Comparison of ENCODE assay signal across 8 cellular contexts in the genomic region with DNA sequence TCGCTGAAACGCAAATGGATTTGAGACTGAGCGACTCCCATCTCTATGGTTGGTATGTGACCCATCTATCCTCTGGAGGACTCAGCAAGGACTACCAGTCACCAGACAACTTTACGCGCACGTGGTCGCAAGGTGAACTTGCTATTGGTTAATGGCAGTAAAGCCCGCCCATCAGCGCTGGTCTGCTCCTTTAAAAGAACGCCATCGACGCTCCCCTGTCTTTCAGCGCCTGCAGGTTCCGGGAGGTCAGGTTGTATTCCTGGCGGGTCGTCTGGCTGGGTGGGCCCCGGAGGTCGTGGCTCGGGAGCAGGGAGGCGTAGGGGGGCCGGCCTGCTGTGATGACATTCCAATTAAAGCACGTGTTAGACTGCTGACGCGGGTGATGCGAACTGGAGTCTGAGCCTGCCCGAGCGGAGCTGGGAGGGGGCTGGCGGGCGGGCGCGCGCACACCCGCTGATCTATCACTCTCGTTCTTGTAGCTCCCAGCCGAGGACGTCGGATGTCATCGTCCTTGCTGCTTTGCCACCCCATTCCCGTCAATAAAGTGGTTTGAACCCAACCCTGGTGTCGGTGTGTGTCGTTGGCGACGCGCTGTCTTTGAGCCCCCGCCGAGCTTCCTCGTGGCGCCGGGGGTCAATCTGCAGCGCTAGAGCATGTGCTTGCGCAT. TPM values are rescaled to one million over a fixed set of nuclear protein-coding genes. Genes with fewer than 3 reads are reported as not detected.
A peak's percentile ranks its signal among the peaks of the same experiment; 100 is the strongest.
DNase-seq lines count a peak whose midpoint lies in the region; ATAC-seq and TF ChIP-seq lines count a peak whose summit lies in the region.

No MANE protein-coding gene starts in this region.

- H4K20me1 ChIP-seq in BLaER1 treated with 17β-estradiol and CSF1 and Interleukin-3, amounts not matched to agents 10 nM and 100 nM = peaks cover 0 to 9% (median 0%) of the 10 kb centered on the region in 11 experiments; a peak in 3 of 22 replicates

- peaks cover 18 to 38% (median 29%) of the 10 kb centered on the region in 10 experiments for H3K4me1 ChIP-seq in BLaER1 treated with 17β-estradiol and CSF1 and Interleukin-3, amounts not matched to agents 10 nM and 100 nM

- H3K36me3 ChIP-seq in BLaER1 treated with 17β-estradiol and CSF1 and Interleukin-3, amounts not matched to agents 10 nM and 100 nM = peaks cover 13 to 46% (median 38%) of the 10 kb centered on the region in 11 experiments; a peak in 21 of 22 replicates

- peak overlapping the region; percentile 85 to 97 (median 91) for H3K4me2 ChIP-seq in BLaER1 treated with 17β-estradiol and CSF1 and Interleukin-3, amounts not matched to agents 10 nM and 100 nM

- H3K27me3 ChIP-seq in BLaER1 treated with 17β-estradiol and CSF1 and Interleukin-3, amounts not matched to agents 10 nM and 100 nM = no peaks in the 10 kb centered on the region

- no peak for TF ChIP-seq CTCF in coronary artery (IDR thresholded peaks at IDR 0.05)

- no peaks in the 10 kb centered on the region for H3K9me3 ChIP-seq in BLaER1 treated with 17β-estradiol and CSF1 and Interleukin-3, amounts not matched to agents 10 nM and 100 nM (replicated peaks in 1 of 11)

- DNase-seq in NCI-H524 (lab: John Stamatoyannopoulos, UW) (peak; percentile 99 to 100), coronary artery (ENCODE audit: low spot score) (peak; percentile 98), left colon (peak; percentile 96 to 99)
- DNase-seq in activated CD4-positive, alpha-beta T cell treated with anti-CD3 and anti-CD28 coated beads for 4 hours = peak; percentile 96 to 98
- peak; percentile 83 to 93 for DNase-seq in stimulated activated CD4-positive, alpha-beta T cell treated with anti-CD3 and anti-CD28 coated beads, Interleukin-1b, Interleukin-23, amount 100 ng/mL, for 4 hours (ENCODE audit: low read depth in 2 of 2)

- H3K27ac ChIP-seq in BLaER1 treated with 17β-estradiol and CSF1 and Interleukin-3, amounts not matched to agents 10 nM and 100 nM = peak overlapping the region; percentile 83 to 99 (median 96)
- H3K27ac ChIP-seq in coronary artery = peak overlapping the region; percentile 85 to 100

- intact Hi-C loops in left colon (cut with DNase I, micrococcal nuclease) = no loop called here

- ATAC-seq in GM19324 (IDR thresholded peaks at IDR 0.05; ENCODE audit: low FRiP score, unreplicated experiment) (peak; percentile 93), HG03457 (IDR thresholded peaks at IDR 0.05; ENCODE audit: unreplicated experiment) (peak; percentile 92), left colon (peak; percentile 91)

- H3K9ac ChIP-seq in BLaER1 treated with 17β-estradiol and CSF1 and Interleukin-3, amounts not matched to agents 10 nM and 100 nM = peak overlapping the region; percentile 92 to 100 (median 98)

- H3K4me3 ChIP-seq in BLaER1 treated with 17β-estradiol and CSF1 and Interleukin-3, amounts not matched to agents 10 nM and 100 nM = peak overlapping the region; percentile 70 to 97 (median 84)
- H3K4me3 ChIP-seq in coronary artery = peak overlapping the region; percentile 98

RNA-seq across cellular contexts. Expression of gene ERN1, which starts 15.9 kb away (rescaled TPM):
- total RNA-seq in left colon = 10 to 100 TPM; 19.9 to 25.6 TPM

Comparison
In these comparisons a context has a peak if more than half of its experiments do, and no peak if none do; other contexts are left out.
1. Peak in every context shown above with its lines: DNase-seq, ATAC-seq, H3K4me3 ChIP-seq and H3K27ac ChIP-seq.